In genomic region chr19:54278056-54278455, GRCh38 we compare ENCODE assay signal across 14 cellular contexts. TPM values are rescaled to one million over a fixed set of nuclear protein-coding genes. Genes with fewer than 3 reads are reported as not detected.
"Had no signal": no experiment of that assay in that cellular context is flagged by ENCODE, and none has a peak within 500 bp of the region (broad histone marks: within the 10 kb centered on the region; RNA-seq: fewer than 3 reads in every experiment).

No MANE protein-coding gene starts in this region.

RNA-seq across cellular contexts. Expression of gene LILRB2, which starts 2.9 kb away (rescaled TPM):
- total RNA-seq: activated CD4-positive, alpha-beta memory T cell treated with anti-CD3 and anti-CD28 coated beads for 36 hours; activated CD4-positive, alpha-beta T cell treated with anti-CD3 and anti-CD28 coated beads, Interleukin-2, amount 10 ng/mL, durations not matched to agents 24 days and 14 days; activated CD8-positive, alpha-beta memory T cell treated with anti-CD3 and anti-CD28 coated beads for 36 hours; activated CD8-positive, alpha-beta T cell treated with anti-CD3 and anti-CD28 coated beads for 36 hours; activated naive CD4-positive, alpha-beta T cell treated with anti-CD3 and anti-CD28 coated beads for 36 hours; activated naive CD4-positive, alpha-beta T cell treated with anti-CD3 and anti-CD28 coated beads, Interleukin-2, amount 50 U/mL, for 72 hours; activated naive CD8-positive, alpha-beta T cell treated with anti-CD3 and anti-CD28 coated beads for 36 hours; activated T-cell treated with anti-CD3 and anti-CD28 coated beads, Interleukin-2, amount 50 U/mL, for 4 hours; activated T-cell treated with anti-CD3 and anti-CD28 coated beads, Interleukin-2, amount 50 U/mL, for 72 hours; activated T-helper 1 cell treated with anti-CD3 and anti-CD28 coated beads, Interleukin-12 subunit alpha, Interleukin-12 subunit beta, Interleukin-2, Interleukin-4 antibody, amounts not matched to agents 30 ng/mL and 10 ng/mL and 1 ng/mL, durations not matched to agents 14 hours and 24 hours and 36 hours; activated T-helper 17 cell treated with anti-CD3 and anti-CD28 coated beads, Interleukin-2, amount 50 U/mL, for 72 hours; astrocyte had no signal

RNA-seq across cellular contexts. Expression of gene LILRB5, which starts 21.0 kb away (rescaled TPM):
- total RNA-seq: activated CD4-positive, alpha-beta memory T cell treated with anti-CD3 and anti-CD28 coated beads for 36 hours; activated CD4-positive, alpha-beta T cell treated with anti-CD3 and anti-CD28 coated beads, Interleukin-2, amount 10 ng/mL, durations not matched to agents 24 days and 14 days; activated CD8-positive, alpha-beta memory T cell treated with anti-CD3 and anti-CD28 coated beads for 36 hours; activated CD8-positive, alpha-beta T cell treated with anti-CD3 and anti-CD28 coated beads for 36 hours; activated naive CD4-positive, alpha-beta T cell treated with anti-CD3 and anti-CD28 coated beads for 36 hours; activated naive CD4-positive, alpha-beta T cell treated with anti-CD3 and anti-CD28 coated beads, Interleukin-2, amount 50 U/mL, for 72 hours; activated naive CD8-positive, alpha-beta T cell treated with anti-CD3 and anti-CD28 coated beads for 36 hours; activated T-cell treated with anti-CD3 and anti-CD28 coated beads, Interleukin-2, amount 50 U/mL, for 4 hours; activated T-helper 1 cell treated with anti-CD3 and anti-CD28 coated beads, Interleukin-12 subunit alpha, Interleukin-12 subunit beta, Interleukin-2, Interleukin-4 antibody, amounts not matched to agents 30 ng/mL and 10 ng/mL and 1 ng/mL, durations not matched to agents 14 hours and 24 hours and 36 hours; activated T-helper 17 cell treated with anti-CD3 and anti-CD28 coated beads, Interleukin-2, amount 50 U/mL, for 72 hours; astrocyte had no signal

RNA-seq across cellular contexts. Expression of gene LILRA5, which starts 34.9 kb away (rescaled TPM):
- total RNA-seq: activated CD4-positive, alpha-beta memory T cell treated with anti-CD3 and anti-CD28 coated beads for 36 hours; activated CD4-positive, alpha-beta T cell treated with anti-CD3 and anti-CD28 coated beads, Interleukin-2, amount 10 ng/mL, durations not matched to agents 24 days and 14 days; activated CD8-positive, alpha-beta memory T cell treated with anti-CD3 and anti-CD28 coated beads for 36 hours; activated CD8-positive, alpha-beta T cell treated with anti-CD3 and anti-CD28 coated beads for 36 hours; activated naive CD4-positive, alpha-beta T cell treated with anti-CD3 and anti-CD28 coated beads for 36 hours; activated naive CD4-positive, alpha-beta T cell treated with anti-CD3 and anti-CD28 coated beads, Interleukin-2, amount 50 U/mL, for 72 hours; activated naive CD8-positive, alpha-beta T cell treated with anti-CD3 and anti-CD28 coated beads for 36 hours; activated T-cell treated with anti-CD3 and anti-CD28 coated beads, Interleukin-2, amount 50 U/mL, for 4 hours; activated T-cell treated with anti-CD3 and anti-CD28 coated beads, Interleukin-2, amount 50 U/mL, for 72 hours; activated T-helper 1 cell treated with anti-CD3 and anti-CD28 coated beads, Interleukin-12 subunit alpha, Interleukin-12 subunit beta, Interleukin-2, Interleukin-4 antibody, amounts not matched to agents 30 ng/mL and 10 ng/mL and 1 ng/mL, durations not matched to agents 14 hours and 24 hours and 36 hours; activated T-helper 17 cell treated with anti-CD3 and anti-CD28 coated beads, Interleukin-2, amount 50 U/mL, for 72 hours; astrocyte had no signal

RNA-seq across cellular contexts. Expression of gene LILRA6, which starts 35.5 kb away (rescaled TPM):
- total RNA-seq: activated B cell treated with CpG ODN at 0.5 μM for 24 hours; activated CD8-positive, alpha-beta memory T cell treated with anti-CD3 and anti-CD28 coated beads for 36 hours; activated CD8-positive, alpha-beta T cell treated with anti-CD3 and anti-CD28 coated beads for 36 hours; activated naive CD4-positive, alpha-beta T cell treated with anti-CD3 and anti-CD28 coated beads for 36 hours; activated naive CD4-positive, alpha-beta T cell treated with anti-CD3 and anti-CD28 coated beads, Interleukin-2, amount 50 U/mL, for 72 hours; activated naive CD8-positive, alpha-beta T cell treated with anti-CD3 and anti-CD28 coated beads for 36 hours; activated T-cell treated with anti-CD3 and anti-CD28 coated beads, Interleukin-2, amount 50 U/mL, for 4 hours; activated T-cell treated with anti-CD3 and anti-CD28 coated beads, Interleukin-2, amount 50 U/mL, for 72 hours; astrocyte; body of pancreas had no signal

RNA-seq across cellular contexts. Expression of gene LILRB3, which starts 55.2 kb away (rescaled TPM):
- total RNA-seq: activated CD8-positive, alpha-beta memory T cell treated with anti-CD3 and anti-CD28 coated beads for 36 hours; activated CD8-positive, alpha-beta T cell treated with anti-CD3 and anti-CD28 coated beads for 36 hours; activated naive CD4-positive, alpha-beta T cell treated with anti-CD3 and anti-CD28 coated beads for 36 hours; activated naive CD8-positive, alpha-beta T cell treated with anti-CD3 and anti-CD28 coated beads for 36 hours; activated T-cell treated with anti-CD3 and anti-CD28 coated beads, Interleukin-2, amount 50 U/mL, for 4 hours; astrocyte had no signal
